In genomic region chr17:78794399-78794798, GRCh38 we compare ENCODE assay signal across 21 cellular contexts. TPM values are rescaled to one million over a fixed set of nuclear protein-coding genes. Genes with fewer than 3 reads are reported as not detected.
A peak's percentile ranks its signal among the peaks of the same experiment; 100 is the strongest.
DNase-seq lines count a peak whose midpoint lies in the region; ATAC-seq and TF ChIP-seq lines count a peak whose summit lies in the region.
"Had no signal": no experiment of that assay in that cellular context is flagged by ENCODE, and none has a peak within 500 bp of the region (broad histone marks: within the 10 kb centered on the region; RNA-seq: fewer than 3 reads in every experiment).

No MANE protein-coding gene starts in this region.

- H3K4me3 Mint-ChIP-seq in activated CD8-positive, alpha-beta T cell treated with anti-CD3 and anti-CD28 coated beads for 36 hours = no peak overlapping the region
- H3K4me3 Mint-ChIP-seq in activated CD8-positive, alpha-beta T cell treated with anti-CD3 and anti-CD28 coated beads, Interleukin-2, amount 10 ng/mL, durations not matched to agents 7 days and 5 days = no peak overlapping the region
- H3K4me3 Mint-ChIP-seq in CD4-positive, CD25-positive, alpha-beta regulatory T cell = no peak overlapping the region
- peak overlapping the region; percentile 53 for H3K4me3 Mint-ChIP-seq in central memory CD8-positive, alpha-beta T cell
- H3K4me3 Mint-ChIP-seq in neural crest cell = no peak overlapping the region

- no peak for ATAC-seq in activated CD8-positive, alpha-beta T cell treated with anti-CD3 and anti-CD28 coated beads for 36 hours
- no peak for ATAC-seq in activated CD8-positive, alpha-beta T cell treated with anti-CD3 and anti-CD28 coated beads, Interleukin-2, amount 10 ng/mL, durations not matched to agents 7 days and 5 days
- no peak for ATAC-seq in CD4-positive, CD25-positive, alpha-beta regulatory T cell (ENCODE audit: low read depth in 2 of 2)
- ATAC-seq in central memory CD8-positive, alpha-beta T cell (replicated peaks; ENCODE audit: extremely low read depth, poor library complexity, severe bottlenecking) = no peak
- no peak for ATAC-seq in GM21619 (IDR thresholded peaks at IDR 0.05; ENCODE audit: unreplicated experiment)
- ATAC-seq: Right ventricle myocardium inferior had no signal

- H3K36me3 ChIP-seq in CD4-positive, CD25-positive, alpha-beta regulatory T cell (ENCODE audit: control insufficient read depth, insufficient read depth, low read length) = peaks cover 55% of the 10 kb centered on the region

- H3K4me1 Mint-ChIP-seq in activated CD8-positive, alpha-beta T cell treated with anti-CD3 and anti-CD28 coated beads for 36 hours (ENCODE audit: low read depth) = peaks cover 35% of the 10 kb centered on the region
- H3K4me1 Mint-ChIP-seq in activated CD8-positive, alpha-beta T cell treated with anti-CD3 and anti-CD28 coated beads, Interleukin-2, amount 10 ng/mL, durations not matched to agents 7 days and 5 days (ENCODE audit: low read depth) = peaks cover 23% of the 10 kb centered on the region
- H3K4me1 Mint-ChIP-seq in CD4-positive, CD25-positive, alpha-beta regulatory T cell = peaks cover 9 to 63% (median 22%) of the 10 kb centered on the region in 4 donors
- H3K4me1 Mint-ChIP-seq in central memory CD8-positive, alpha-beta T cell = peaks cover 67% of the 10 kb centered on the region
- peaks cover 7% of the 10 kb centered on the region for H3K4me1 Mint-ChIP-seq in neural crest cell

- CTCF ChIA-PET in activated CD8-positive, alpha-beta T cell treated with anti-CD3 and anti-CD28 coated beads for 36 hours (lab: Charles Lee) = no interaction called here
- CTCF ChIA-PET in activated CD8-positive, alpha-beta T cell treated with anti-CD3 and anti-CD28 coated beads, Interleukin-2, amount 10 ng/mL, durations not matched to agents 7 days and 5 days (lab: Charles Lee) = no interaction called here

- no peak overlapping the region for H3K27ac ChIP-seq in CD4-positive, CD25-positive, alpha-beta regulatory T cell (ENCODE audit: insufficient read depth, low read length, poor library complexity, severe bottlenecking)
- H3K27ac ChIP-seq: coronary artery, parathyroid adenoma, tibial artery had no signal

- DNase-seq in activated CD8-positive, alpha-beta T cell treated with anti-CD3 and anti-CD28 coated beads for 36 hours = no peak
- no peak for DNase-seq in activated CD8-positive, alpha-beta T cell treated with anti-CD3 and anti-CD28 coated beads, Interleukin-2, amount 10 ng/mL, durations not matched to agents 7 days and 5 days
- no peak for DNase-seq in CD4-positive, CD25-positive, alpha-beta regulatory T cell
- no peak for DNase-seq in central memory CD8-positive, alpha-beta T cell (ENCODE audit: low spot score in 2 of 2)
- DNase-seq in neural crest cell (ENCODE audit: low read depth, low spot score) = no peak
- DNase-seq in ureter (ENCODE audit: low spot score) = no peak
- DNase-seq in stimulated activated CD4-positive, alpha-beta T cell treated with anti-CD3 and anti-CD28 coated beads, Interleukin-12 subunit alpha, Interleukin-12 subunit beta, amount 100 ng/mL, for 4 hours = no peak
- DNase-seq: AML-193; Calu3; EL; GOT3; NCI-H2081 treated with DMSO at 0.1 percent for 48 hours; NCI-H446; stimulated activated CD4-positive, alpha-beta T cell treated with anti-CD3 and anti-CD28 coated beads, Interleukin-2, amount 100 ng/mL, for 24 hours; stimulated activated naive CD4-positive, alpha-beta T cell; tibial artery had no signal

- H3K4me1 ChIP-seq in CD4-positive, CD25-positive, alpha-beta regulatory T cell (ENCODE audit: control insufficient read depth, insufficient read depth, low read length, poor library complexity, severe bottlenecking) = peaks cover 20% of the 10 kb centered on the region
- H3K4me1 ChIP-seq: parathyroid adenoma had no signal

- no peak overlapping the region for H3K4me3 ChIP-seq in CD4-positive, CD25-positive, alpha-beta regulatory T cell (ENCODE audit: low read depth, low read length)
- H3K4me3 ChIP-seq: coronary artery, tibial artery had no signal

- H3K27me3 ChIP-seq in CD4-positive, CD25-positive, alpha-beta regulatory T cell (ENCODE audit: control insufficient read depth, insufficient read depth, low read length) = no peaks in the 10 kb centered on the region
- H3K27me3 ChIP-seq: tibial artery had no signal

- no peaks in the 10 kb centered on the region for H3K9me3 ChIP-seq in CD4-positive, CD25-positive, alpha-beta regulatory T cell (ENCODE audit: control insufficient read depth in 2 of 2, low read length in 2 of 2)
- H3K9me3 ChIP-seq: tibial artery had no signal

- peaks cover 69% of the 10 kb centered on the region for H3K36me3 Mint-ChIP-seq in activated CD8-positive, alpha-beta T cell treated with anti-CD3 and anti-CD28 coated beads for 36 hours (ENCODE audit: low read depth)
- peaks cover 69% of the 10 kb centered on the region for H3K36me3 Mint-ChIP-seq in activated CD8-positive, alpha-beta T cell treated with anti-CD3 and anti-CD28 coated beads, Interleukin-2, amount 10 ng/mL, durations not matched to agents 7 days and 5 days (ENCODE audit: low read depth)
- peaks cover 58% of the 10 kb centered on the region for H3K36me3 Mint-ChIP-seq in CD4-positive, CD25-positive, alpha-beta regulatory T cell
- peaks cover 64% of the 10 kb centered on the region for H3K36me3 Mint-ChIP-seq in central memory CD8-positive, alpha-beta T cell (ENCODE audit: insufficient read depth)
- peaks cover 11% of the 10 kb centered on the region for H3K36me3 Mint-ChIP-seq in neural crest cell (ENCODE audit: low read depth)

- H3K27ac Mint-ChIP-seq in activated CD8-positive, alpha-beta T cell treated with anti-CD3 and anti-CD28 coated beads for 36 hours = peak overlapping the region; percentile 21
- no peak overlapping the region for H3K27ac Mint-ChIP-seq in activated CD8-positive, alpha-beta T cell treated with anti-CD3 and anti-CD28 coated beads, Interleukin-2, amount 10 ng/mL, durations not matched to agents 7 days and 5 days
- peak overlapping the region; percentile 16 to 88 (median 82) for H3K27ac Mint-ChIP-seq in CD4-positive, CD25-positive, alpha-beta regulatory T cell
- H3K27ac Mint-ChIP-seq in central memory CD8-positive, alpha-beta T cell (ENCODE audit: low read depth) = peak overlapping the region; percentile 47
- H3K27ac Mint-ChIP-seq in neural crest cell (ENCODE audit: unreplicated experiment) = peak overlapping the region; percentile 69
- H3K27ac Mint-ChIP-seq: activated T-helper 2 cell treated with anti-CD3 and anti-CD28 coated beads, Interferon-gamma antibody, Interleukin-2, Interleukin-4, amounts not matched to agents 10 μg/mL and 5 μg/mL and 100 μg/mL, durations not matched to agents 14 hours and 24 hours and 36 hours had no signal

- H3K9me3 Mint-ChIP-seq in activated CD8-positive, alpha-beta T cell treated with anti-CD3 and anti-CD28 coated beads for 36 hours = no peaks in the 10 kb centered on the region
- H3K9me3 Mint-ChIP-seq in activated CD8-positive, alpha-beta T cell treated with anti-CD3 and anti-CD28 coated beads, Interleukin-2, amount 10 ng/mL, durations not matched to agents 7 days and 5 days (ENCODE audit: insufficient read depth) = no peaks in the 10 kb centered on the region
- no peaks in the 10 kb centered on the region for H3K9me3 Mint-ChIP-seq in CD4-positive, CD25-positive, alpha-beta regulatory T cell
- no peaks in the 10 kb centered on the region for H3K9me3 Mint-ChIP-seq in central memory CD8-positive, alpha-beta T cell
- no peaks in the 10 kb centered on the region for H3K9me3 Mint-ChIP-seq in neural crest cell
- H3K9me3 Mint-ChIP-seq: activated T-helper 2 cell treated with anti-CD3 and anti-CD28 coated beads, Interferon-gamma antibody, Interleukin-2, Interleukin-4, amounts not matched to agents 10 μg/mL and 5 μg/mL and 100 μg/mL, durations not matched to agents 14 hours and 24 hours and 36 hours had no signal

- no peaks in the 10 kb centered on the region for H3K27me3 Mint-ChIP-seq in activated CD8-positive, alpha-beta T cell treated with anti-CD3 and anti-CD28 coated beads for 36 hours
- no peaks in the 10 kb centered on the region for H3K27me3 Mint-ChIP-seq in activated CD8-positive, alpha-beta T cell treated with anti-CD3 and anti-CD28 coated beads, Interleukin-2, amount 10 ng/mL, durations not matched to agents 7 days and 5 days (ENCODE audit: low read depth)
- no peaks in the 10 kb centered on the region for H3K27me3 Mint-ChIP-seq in CD4-positive, CD25-positive, alpha-beta regulatory T cell
- no peaks in the 10 kb centered on the region for H3K27me3 Mint-ChIP-seq in central memory CD8-positive, alpha-beta T cell
- no peaks in the 10 kb centered on the region for H3K27me3 Mint-ChIP-seq in neural crest cell (ENCODE audit: low read depth)

- intact Hi-C loops in activated CD8-positive, alpha-beta T cell treated with anti-CD3 and anti-CD28 coated beads for 36 hours (cut with micrococcal nuclease) = no loop called here

- POLR2A ChIA-PET in activated CD8-positive, alpha-beta T cell treated with anti-CD3 and anti-CD28 coated beads for 36 hours (lab: Charles Lee) = interaction anchor here (0.6 to 1.7 kb wide), 4 partner anchors 9 to 77 kb away, joined by 3 to 4 read pairs (median 3); no protein-coding TSS in a partner anchor
- POLR2A ChIA-PET in activated CD8-positive, alpha-beta T cell treated with anti-CD3 and anti-CD28 coated beads, Interleukin-2, amount 10 ng/mL, durations not matched to agents 7 days and 5 days (lab: Charles Lee) = no interaction called here

- TF ChIP-seq CTCF in activated CD8-positive, alpha-beta T cell treated with anti-CD3 and anti-CD28 coated beads for 36 hours (IDR thresholded peaks at IDR 0.05) = no peak
- TF ChIP-seq CTCF in neural crest cell (conservative IDR thresholded peaks at IDR 0.05) = no peak

RNA-seq across cellular contexts. Expression of gene CYTH1, which starts 12.3 kb away (rescaled TPM):
- 10 to 100 TPM; 95.1 to 96.0 TPM for total RNA-seq in activated CD8-positive, alpha-beta T cell treated with anti-CD3 and anti-CD28 coated beads for 36 hours
- 100 to 1,000 TPM; 137 to 138 TPM for total RNA-seq in activated CD8-positive, alpha-beta T cell treated with anti-CD3 and anti-CD28 coated beads, Interleukin-2, amount 10 ng/mL, durations not matched to agents 7 days and 5 days
- total RNA-seq in CD4-positive, CD25-positive, alpha-beta regulatory T cell = 487 TPM
- 100 to 1,000 TPM; 202 to 214 (median 206) TPM for polyA plus RNA-seq in CD4-positive, CD25-positive, alpha-beta regulatory T cell
- 26.8 and 27.7 TPM in 2 replicates for total RNA-seq in neural crest cell
- total RNA-seq in ureter = 55.6 TPM

RNA-seq across cellular contexts. Expression of gene USP36, which starts 46.2 kb away (rescaled TPM):
- total RNA-seq in activated CD8-positive, alpha-beta T cell treated with anti-CD3 and anti-CD28 coated beads for 36 hours = 10 to 100 TPM; 86.3 to 93.2 TPM
- 10 to 100 TPM; 67.5 TPM for total RNA-seq in activated CD8-positive, alpha-beta T cell treated with anti-CD3 and anti-CD28 coated beads, Interleukin-2, amount 10 ng/mL, durations not matched to agents 7 days and 5 days
- 407 TPM for total RNA-seq in CD4-positive, CD25-positive, alpha-beta regulatory T cell
- 10 to 100 TPM; 19.6 to 22.2 (median 21.2) TPM for polyA plus RNA-seq in CD4-positive, CD25-positive, alpha-beta regulatory T cell
- 59.0 and 63.2 TPM in 2 replicates for total RNA-seq in neural crest cell
- total RNA-seq in ureter = 92.0 TPM
